7 cellular contexts compared by ENCODE assay signal in genomic region chr10:133258066-133258817, GRCh38. TPM values are rescaled to one million over a fixed set of nuclear protein-coding genes. Genes with fewer than 3 reads are reported as not detected.
DNase-seq lines count a peak whose midpoint lies in the region; ATAC-seq and TF ChIP-seq lines count a peak whose summit lies in the region.
"Had no signal": no experiment of that assay in that cellular context is flagged by ENCODE, and none has a peak within 500 bp of the region (broad histone marks: within the 10 kb centered on the region; RNA-seq: fewer than 3 reads in every experiment).

No MANE protein-coding gene starts in this region.

- H3K4me1 ChIP-seq in Caco-2 (peaks cover 28% of the 10 kb centered on the region), PC-3 (ENCODE audit: insufficient read depth, low read length) (peaks cover 51% of the 10 kb centered on the region)

- H3K36me3 Mint-ChIP-seq in Caco-2 (ENCODE audit: insufficient read depth, unreplicated experiment): peaks cover 11% of the 10 kb centered on the region

- BruUV-seq in Caco-2 (replicated peaks; lab: Mats Ljungman, UMichigan): no TSS peak
- BruUV-seq in PC-3 (replicated peaks; lab: Mats Ljungman, UMichigan): no TSS peak

- intact Hi-C loops in Caco-2 (cut with micrococcal nuclease; ENCODE audit: unreplicated experiment) (no loop called here), PC-3 (cut with micrococcal nuclease) (loop anchor here (5.0 kb wide), 1 partner anchor 49 kb away; the partner anchor contains the start of genes TUBGCP2 and ZNF511)

- H3K27me3 Mint-ChIP-seq in Caco-2 (ENCODE audit: insufficient read depth, unreplicated experiment): no peaks in the 10 kb centered on the region

- H2AFZ ChIP-seq in PC-3 (ENCODE audit: low read length): peak overlapping the region; percentile 71

- H3K27ac Mint-ChIP-seq in Caco-2 (ENCODE audit: unreplicated experiment): no peak overlapping the region

- peak overlapping the region; percentile 72 for H3K4me2 ChIP-seq in PC-3 (ENCODE audit: low read length)

- H3K36me3 ChIP-seq in Caco-2 (ENCODE audit: control insufficient read depth, insufficient read depth, low read length) (no peaks in the 10 kb centered on the region), PC-3 (ENCODE audit: low read depth, low read length) (no peaks in the 10 kb centered on the region)

- H3K27ac ChIP-seq in PC-3 (ENCODE audit: low read length): peak overlapping the region; percentile 97

- H3K27me3 ChIP-seq in Caco-2 (replicated peaks; ENCODE audit: control insufficient read depth, insufficient read depth, low read length) (no peaks in the 10 kb centered on the region), PC-3 (ENCODE audit: low read length) (no peaks in the 10 kb centered on the region)

- H3K9me3 ChIP-seq in Caco-2 (no peaks in the 10 kb centered on the region), PC-3 (ENCODE audit: low read length) (no peaks in the 10 kb centered on the region)

- no peaks in the 10 kb centered on the region for H3K9me2 ChIP-seq in PC-3 (replicated peaks; ENCODE audit: low read length)

- no peak for DNase-seq in Caco-2
- peak; percentile 65 for DNase-seq in PC-3
- DNase-seq in kidney tubule cell (ENCODE audit: low spot score): peak; percentile 11
- no peak for DNase-seq in midbrain (lab: John Stamatoyannopoulos, UW)
- DNase-seq in effector CD8-positive, alpha-beta T cell (lab: John Stamatoyannopoulos, UW): no peak

- no peak for TF ChIP-seq CTCF in Caco-2 (IDR thresholded peaks at IDR 0.05; ENCODE audit: insufficient read depth in 1 of 2, low read depth in 1 of 2, low read length in 1 of 2, severe bottlenecking in 1 of 2, unreplicated experiment in 1 of 2)
- no peak for TF ChIP-seq CTCF in PC-3 (conservative IDR thresholded peaks at IDR 0.05; ENCODE audit: low read depth, low read length)

- peak overlapping the region; percentile 79 for H3K9ac ChIP-seq in PC-3 (ENCODE audit: low read length)

- POLR2A ChIA-PET in Caco-2 (lab: Charles Lee) (interaction anchor here (1.1 kb wide), 1 partner anchor 12 kb away, joined by 4 read pairs; no protein-coding TSS in a partner anchor), PC-3 (lab: Charles Lee; ENCODE audit: unreplicated experiment) (no interaction called here)

- CTCF ChIA-PET in Caco-2 (lab: Charles Lee): interaction anchor here (0.6 to 4.0 kb wide), 9 partner anchors 12 to 115 kb away, joined by 3 to 37 read pairs (median 6); partner anchors contain the start of gene ADAM8
- CTCF ChIA-PET in PC-3 (lab: Charles Lee): interaction anchor here (0.7 kb wide), 1 partner anchor 35 kb away, joined by 4 read pairs; no protein-coding TSS in a partner anchor

- peaks cover 18% of the 10 kb centered on the region for H3K4me1 Mint-ChIP-seq in Caco-2 (ENCODE audit: low read depth, unreplicated experiment)

- no peaks in the 10 kb centered on the region for H3K9me3 Mint-ChIP-seq in Caco-2 (ENCODE audit: unreplicated experiment)

- H3K79me2 ChIP-seq in PC-3 (ENCODE audit: low read length): no peaks in the 10 kb centered on the region

- ATAC-seq in PC-3 (peak; percentile 23), HG03442 (IDR thresholded peaks at IDR 0.05; ENCODE audit: unreplicated experiment) (no peak)

- H4K20me1 ChIP-seq in PC-3 (ENCODE audit: low read length): no peaks in the 10 kb centered on the region

- no peaks in the 10 kb centered on the region for H3F3A ChIP-seq in PC-3 (ENCODE audit: low read length, unreplicated experiment)

- H3K4me3 ChIP-seq in Caco-2 (ENCODE audit: low read depth, low read length): no peak overlapping the region
- no peak overlapping the region for H3K4me3 ChIP-seq in PC-3 (ENCODE audit: low read length)

- peak overlapping the region; percentile 71 for H3K4me3 Mint-ChIP-seq in Caco-2 (ENCODE audit: unreplicated experiment)

RNA-seq across cellular contexts. Expression of gene ADAM8, which starts 18.4 kb away (rescaled TPM):
- total RNA-seq in Caco-2 (2022) (13.4 and 16.8 TPM in 2 replicates), PC-3 (2014; rRNA removed) (113 and 147 TPM in 2 replicates)

RNA-seq across cellular contexts. Expression of gene VENTX, which starts 20.6 kb away (rescaled TPM):
- total RNA-seq in Caco-2 (2022) (0.12 TPM in 1 of 2 replicates, not detected in the other), PC-3 (2014; rRNA removed) (not detected in 2 replicates)
- total RNA-seq: lung microvascular endothelial cell had no signal

RNA-seq across cellular contexts. Expression of gene UTF1, which starts 28.2 kb away (rescaled TPM):
- total RNA-seq in Caco-2 (2022): not detected in 2 replicates
- total RNA-seq in PC-3 (2014; rRNA removed): not detected in 2 replicates
- total RNA-seq: lung microvascular endothelial cell had no signal

RNA-seq across cellular contexts. Expression of gene TUBGCP2, which starts 50.4 kb away (rescaled TPM):
- total RNA-seq in Caco-2 (2022) (92.2 and 93.3 TPM in 2 replicates), PC-3 (2014; rRNA removed) (72.9 and 84.4 TPM in 2 replicates)

RNA-seq across cellular contexts. Expression of gene ZNF511, which starts 50.5 kb away (rescaled TPM):
- 98.5 and 112 TPM in 2 replicates for total RNA-seq in Caco-2 (2022)
- total RNA-seq in PC-3 (2014; rRNA removed): 78.4 and 84.3 TPM in 2 replicates

Comparison
In these comparisons a context has a peak if more than half of its experiments do, and no peak if none do; other contexts are left out.
1. DNase-seq: peak in PC-3 (single experiment) and kidney tubule cell (single experiment); none in Caco-2 (0 of 2), midbrain (single experiment) and effector CD8-positive, alpha-beta T cell (single experiment).